13 cellular contexts compared by ENCODE assay signal in the genomic region with DNA sequence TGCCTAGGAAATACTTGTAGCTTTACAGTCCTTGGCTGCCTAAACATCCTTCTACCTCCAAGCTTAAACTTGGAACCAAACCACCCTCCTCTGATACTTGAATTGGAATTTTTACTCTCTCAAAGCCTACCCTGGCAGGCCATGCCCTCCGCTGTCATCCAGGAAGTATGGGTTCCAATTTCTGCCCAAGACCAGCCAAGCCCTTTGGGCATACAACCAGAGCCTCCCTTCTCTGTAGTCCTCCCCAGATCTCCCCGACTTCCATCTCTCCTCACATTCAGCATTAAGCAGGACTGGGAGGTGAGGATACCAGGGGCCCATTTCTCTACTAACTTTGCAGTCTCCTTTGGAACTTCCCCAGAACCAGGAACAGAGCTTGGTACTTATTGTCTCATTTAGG. TPM values are rescaled to one million over a fixed set of nuclear protein-coding genes. Genes with fewer than 3 reads are reported as not detected.
DNase-seq lines count a peak whose midpoint lies in the region; ATAC-seq and TF ChIP-seq lines count a peak whose summit lies in the region.
"Had no signal": no experiment of that assay in that cellular context is flagged by ENCODE, and none has a peak within 500 bp of the region (broad histone marks: within the 10 kb centered on the region; RNA-seq: fewer than 3 reads in every experiment).

No MANE protein-coding gene starts in this region.

- no peak for DNase-seq in Calu3
- no peak for DNase-seq in activated T-helper 1 cell treated with anti-CD3 and anti-CD28 coated beads, Interleukin-12 subunit alpha, Interleukin-12 subunit beta, Interleukin-2, Interleukin-4 antibody, amounts not matched to agents 30 ng/mL and 10 ng/mL and 1 ng/mL, durations not matched to agents 14 hours and 24 hours and 36 hours (ENCODE audit: low spot score)
- DNase-seq in natural killer cell treated with Interleukin-12 subunit alpha and Interleukin-12 subunit beta and Interleukin-15 and Interleukin-18, amount 100 ng/mL, for 72 hours (ENCODE audit: low spot score) = no peak
- DNase-seq in SIG-M5 treated with dmso at 0.1 percent for 504 hours (lab: John Stamatoyannopoulos, UW; ENCODE audit: unreplicated experiment) = no peak
- DNase-seq in SJCRH30 = no peak
- no peak for DNase-seq in amniotic stem cell (lab: John Stamatoyannopoulos, UW)
- DNase-seq: T1000 had no signal

- H3K4me3 ChIP-seq in SJCRH30 = no peak overlapping the region

- H3K27me3 Mint-ChIP-seq in Calu3 (ENCODE audit: unreplicated experiment) = peaks cover 57% of the 10 kb centered on the region
- H3K27me3 Mint-ChIP-seq in activated T-helper 1 cell treated with anti-CD3 and anti-CD28 coated beads, Interleukin-12 subunit alpha, Interleukin-12 subunit beta, Interleukin-2, Interleukin-4 antibody, amounts not matched to agents 30 ng/mL and 10 ng/mL and 1 ng/mL, durations not matched to agents 14 hours and 24 hours and 36 hours (ENCODE audit: insufficient read depth) = peaks cover 46% of the 10 kb centered on the region
- H3K27me3 Mint-ChIP-seq in natural killer cell treated with Interleukin-12 subunit alpha and Interleukin-12 subunit beta and Interleukin-15 and Interleukin-18, amount 100 ng/mL, for 72 hours = peaks cover 24 to 32% of the 10 kb centered on the region in 2 donors

- H3K36me3 Mint-ChIP-seq in Calu3 (ENCODE audit: insufficient read depth, unreplicated experiment) = peaks cover 10% of the 10 kb centered on the region
- H3K36me3 Mint-ChIP-seq in activated T-helper 1 cell treated with anti-CD3 and anti-CD28 coated beads, Interleukin-12 subunit alpha, Interleukin-12 subunit beta, Interleukin-2, Interleukin-4 antibody, amounts not matched to agents 30 ng/mL and 10 ng/mL and 1 ng/mL, durations not matched to agents 14 hours and 24 hours and 36 hours (ENCODE audit: low read depth) = peaks cover 32% of the 10 kb centered on the region
- peaks cover 7% of the 10 kb centered on the region for H3K36me3 Mint-ChIP-seq in natural killer cell treated with Interleukin-12 subunit alpha and Interleukin-12 subunit beta and Interleukin-15 and Interleukin-18, amount 100 ng/mL, for 72 hours

- H3K27me3 ChIP-seq in SJCRH30 = no peaks in the 10 kb centered on the region
- H3K27me3 ChIP-seq: right atrium auricular region had no signal

- CTCF ChIA-PET in Calu3 (lab: Charles Lee) = interaction anchor here (0.5 to 1.9 kb wide), 2 partner anchors 9 to 105 kb away, joined by 4 to 8 read pairs; no protein-coding TSS in a partner anchor

- 0 out of 2 replicates have a peak, but pooled peaks cover 2% of the 10 kb centered on the region for H3K36me3 ChIP-seq in SJCRH30

- peak overlapping the region; percentile 42 for H3K4me3 Mint-ChIP-seq in Calu3 (ENCODE audit: low read depth, unreplicated experiment)
- H3K4me3 Mint-ChIP-seq in activated T-helper 1 cell treated with anti-CD3 and anti-CD28 coated beads, Interleukin-12 subunit alpha, Interleukin-12 subunit beta, Interleukin-2, Interleukin-4 antibody, amounts not matched to agents 30 ng/mL and 10 ng/mL and 1 ng/mL, durations not matched to agents 14 hours and 24 hours and 36 hours = peak overlapping the region; percentile 38
- peak overlapping the region; percentile 26 for H3K4me3 Mint-ChIP-seq in natural killer cell treated with Interleukin-12 subunit alpha and Interleukin-12 subunit beta and Interleukin-15 and Interleukin-18, amount 100 ng/mL, for 72 hours

- no peaks in the 10 kb centered on the region for H3K4me1 ChIP-seq in SJCRH30

- H3K9me3 ChIP-seq in SJCRH30 (replicated peaks) = no peaks in the 10 kb centered on the region
- H3K9me3 ChIP-seq: right atrium auricular region, tibial artery had no signal

- no TSS peak for BruUV-seq in Calu3 (replicated peaks; lab: Mats Ljungman, UMichigan)

- no peak overlapping the region for H3K27ac ChIP-seq in SJCRH30
- H3K27ac ChIP-seq: right atrium auricular region, tibial artery had no signal

- H3K4me1 Mint-ChIP-seq in Calu3 (ENCODE audit: low read depth, unreplicated experiment) = peaks cover 9% of the 10 kb centered on the region
- peaks cover 45% of the 10 kb centered on the region for H3K4me1 Mint-ChIP-seq in activated T-helper 1 cell treated with anti-CD3 and anti-CD28 coated beads, Interleukin-12 subunit alpha, Interleukin-12 subunit beta, Interleukin-2, Interleukin-4 antibody, amounts not matched to agents 30 ng/mL and 10 ng/mL and 1 ng/mL, durations not matched to agents 14 hours and 24 hours and 36 hours (ENCODE audit: low read depth)
- H3K4me1 Mint-ChIP-seq in natural killer cell treated with Interleukin-12 subunit alpha and Interleukin-12 subunit beta and Interleukin-15 and Interleukin-18, amount 100 ng/mL, for 72 hours (ENCODE audit: low read depth in 2 of 2) = peaks cover 17 to 33% of the 10 kb centered on the region in 2 donors

- ATAC-seq in natural killer cell treated with Interleukin-12 subunit alpha and Interleukin-12 subunit beta and Interleukin-15 and Interleukin-18, amount 100 ng/mL, for 72 hours = no peak

- no peak for TF ChIP-seq CTCF in Calu3 (IDR thresholded peaks at IDR 0.05; ENCODE audit: unreplicated experiment)

- intact Hi-C loops in Calu3 (cut with micrococcal nuclease; ENCODE audit: unreplicated experiment) = no loop called here
- intact Hi-C loops in activated T-helper 1 cell treated with anti-CD3 and anti-CD28 coated beads, Interleukin-12 subunit alpha, Interleukin-12 subunit beta, Interleukin-2, Interleukin-4 antibody, amounts not matched to agents 30 ng/mL and 10 ng/mL and 1 ng/mL, durations not matched to agents 14 hours and 24 hours and 36 hours (cut with micrococcal nuclease) = loop anchor here (5.0 kb wide), 1 partner anchor 247 kb away; no protein-coding TSS in a partner anchor

- H3K27ac Mint-ChIP-seq in Calu3 (ENCODE audit: unreplicated experiment) = no peak overlapping the region
- peak overlapping the region; percentile 53 for H3K27ac Mint-ChIP-seq in activated T-helper 1 cell treated with anti-CD3 and anti-CD28 coated beads, Interleukin-12 subunit alpha, Interleukin-12 subunit beta, Interleukin-2, Interleukin-4 antibody, amounts not matched to agents 30 ng/mL and 10 ng/mL and 1 ng/mL, durations not matched to agents 14 hours and 24 hours and 36 hours
- peak overlapping the region in 1 of 2 donors; percentile 36 for H3K27ac Mint-ChIP-seq in natural killer cell treated with Interleukin-12 subunit alpha and Interleukin-12 subunit beta and Interleukin-15 and Interleukin-18, amount 100 ng/mL, for 72 hours
- H3K27ac Mint-ChIP-seq: activated T-helper 2 cell treated with anti-CD3 and anti-CD28 coated beads, Interferon-gamma antibody, Interleukin-2, Interleukin-4, amounts not matched to agents 10 μg/mL and 5 μg/mL and 100 μg/mL, durations not matched to agents 14 hours and 24 hours and 36 hours had no signal

- no peaks in the 10 kb centered on the region for H3K9me3 Mint-ChIP-seq in Calu3 (ENCODE audit: low read depth, unreplicated experiment)
- H3K9me3 Mint-ChIP-seq in activated T-helper 1 cell treated with anti-CD3 and anti-CD28 coated beads, Interleukin-12 subunit alpha, Interleukin-12 subunit beta, Interleukin-2, Interleukin-4 antibody, amounts not matched to agents 30 ng/mL and 10 ng/mL and 1 ng/mL, durations not matched to agents 14 hours and 24 hours and 36 hours = no peaks in the 10 kb centered on the region
- no peaks in the 10 kb centered on the region for H3K9me3 Mint-ChIP-seq in natural killer cell treated with Interleukin-12 subunit alpha and Interleukin-12 subunit beta and Interleukin-15 and Interleukin-18, amount 100 ng/mL, for 72 hours
- H3K9me3 Mint-ChIP-seq: activated T-helper 2 cell treated with anti-CD3 and anti-CD28 coated beads, Interferon-gamma antibody, Interleukin-2, Interleukin-4, amounts not matched to agents 10 μg/mL and 5 μg/mL and 100 μg/mL, durations not matched to agents 14 hours and 24 hours and 36 hours had no signal

RNA-seq across cellular contexts. Expression of a gene that starts 0.4 kb away (rescaled TPM):
- not detected in 2 replicates for total RNA-seq in Calu3 (2022)
- 0.10 TPM in 1 of 2 replicates, not detected in the other for total RNA-seq in activated T-helper 1 cell treated with anti-CD3 and anti-CD28 coated beads, Interleukin-12 subunit alpha, Interleukin-12 subunit beta, Interleukin-2, Interleukin-4 antibody, amounts not matched to agents 30 ng/mL and 10 ng/mL and 1 ng/mL, durations not matched to agents 14 hours and 24 hours and 36 hours
- under 1 TPM; 0.24 to 0.31 TPM for total RNA-seq in natural killer cell treated with Interleukin-12 subunit alpha and Interleukin-12 subunit beta and Interleukin-15 and Interleukin-18, amount 100 ng/mL, for 72 hours
- total RNA-seq in SJCRH30 (2014; rRNA removed; shearing (Covaris generic)) = 0.04 and 0.13 TPM in 2 replicates
- total RNA-seq: activated T-helper 2 cell treated with anti-CD3 and anti-CD28 coated beads, Interferon-gamma antibody, Interleukin-2, Interleukin-4, amounts not matched to agents 10 μg/mL and 5 μg/mL and 100 μg/mL, durations not matched to agents 14 hours and 24 hours and 36 hours; Daoy; H7; left lobe of liver had no signal

RNA-seq across cellular contexts. Expression of a gene that starts 15.7 kb away (rescaled TPM):
- 23.3 and 26.4 TPM in 2 replicates for total RNA-seq in Calu3 (2022)
- 50.4 and 52.5 TPM in 2 replicates for total RNA-seq in activated T-helper 1 cell treated with anti-CD3 and anti-CD28 coated beads, Interleukin-12 subunit alpha, Interleukin-12 subunit beta, Interleukin-2, Interleukin-4 antibody, amounts not matched to agents 30 ng/mL and 10 ng/mL and 1 ng/mL, durations not matched to agents 14 hours and 24 hours and 36 hours
- 10 to 100 TPM; 55.4 to 74.9 TPM for total RNA-seq in natural killer cell treated with Interleukin-12 subunit alpha and Interleukin-12 subunit beta and Interleukin-15 and Interleukin-18, amount 100 ng/mL, for 72 hours
- total RNA-seq in SJCRH30 (2014; rRNA removed; shearing (Covaris generic)) = 17.8 and 28.9 TPM in 2 replicates

RNA-seq across cellular contexts. Expression of a gene that starts 25.2 kb away (rescaled TPM):
- total RNA-seq in Calu3 (2022) = 2.0 and 2.6 TPM in 2 replicates
- total RNA-seq in activated T-helper 1 cell treated with anti-CD3 and anti-CD28 coated beads, Interleukin-12 subunit alpha, Interleukin-12 subunit beta, Interleukin-2, Interleukin-4 antibody, amounts not matched to agents 30 ng/mL and 10 ng/mL and 1 ng/mL, durations not matched to agents 14 hours and 24 hours and 36 hours = 8.6 and 10.7 TPM in 2 replicates
- 10 to 100 TPM; 21.9 to 28.9 TPM for total RNA-seq in natural killer cell treated with Interleukin-12 subunit alpha and Interleukin-12 subunit beta and Interleukin-15 and Interleukin-18, amount 100 ng/mL, for 72 hours
- 8.8 and 9.0 TPM in 2 replicates for total RNA-seq in SJCRH30 (2014; rRNA removed; shearing (Covaris generic))

RNA-seq across cellular contexts. Expression of a gene that starts 34.4 kb away (rescaled TPM):
- total RNA-seq in Calu3 (2022) = 72.9 and 79.7 TPM in 2 replicates
- 107 and 109 TPM in 2 replicates for total RNA-seq in activated T-helper 1 cell treated with anti-CD3 and anti-CD28 coated beads, Interleukin-12 subunit alpha, Interleukin-12 subunit beta, Interleukin-2, Interleukin-4 antibody, amounts not matched to agents 30 ng/mL and 10 ng/mL and 1 ng/mL, durations not matched to agents 14 hours and 24 hours and 36 hours
- total RNA-seq in natural killer cell treated with Interleukin-12 subunit alpha and Interleukin-12 subunit beta and Interleukin-15 and Interleukin-18, amount 100 ng/mL, for 72 hours = 100 to 1,000 TPM; 120 to 199 TPM
- total RNA-seq in SJCRH30 (2014; rRNA removed; shearing (Covaris generic)) = 30.1 and 31.2 TPM in 2 replicates

RNA-seq across cellular contexts. Expression of a gene that starts 36.2 kb away (rescaled TPM):
- 690 and 793 TPM in 2 replicates for total RNA-seq in Calu3 (2022)
- 1,521 TPM in 2 replicates for total RNA-seq in activated T-helper 1 cell treated with anti-CD3 and anti-CD28 coated beads, Interleukin-12 subunit alpha, Interleukin-12 subunit beta, Interleukin-2, Interleukin-4 antibody, amounts not matched to agents 30 ng/mL and 10 ng/mL and 1 ng/mL, durations not matched to agents 14 hours and 24 hours and 36 hours
- total RNA-seq in natural killer cell treated with Interleukin-12 subunit alpha and Interleukin-12 subunit beta and Interleukin-15 and Interleukin-18, amount 100 ng/mL, for 72 hours = 1,000 to 10,000 TPM; 1,825 to 2,159 TPM
- 5,262 and 5,317 TPM in 2 replicates for total RNA-seq in SJCRH30 (2014; rRNA removed; shearing (Covaris generic))
